8 cellular contexts compared by ENCODE assay signal in genomic region chr1:184973308-184974085, GRCh38. TPM values are rescaled to one million over a fixed set of nuclear protein-coding genes. Genes with fewer than 3 reads are reported as not detected.
A peak's percentile ranks its signal among the peaks of the same experiment; 100 is the strongest.
DNase-seq lines count a peak whose midpoint lies in the region; ATAC-seq, FAIRE-seq and TF ChIP-seq lines count a peak whose summit lies in the region.

No MANE protein-coding gene starts in this region.

- peak overlapping the region; percentile 82 for H3K27ac ChIP-seq in skeletal muscle tissue (ENCODE audit: low read depth, low read length)

- ATAC-seq in GM21786 (IDR thresholded peaks at IDR 0.05; ENCODE audit: unreplicated experiment), result peak; percentile 61

- no peaks in the 10 kb centered on the region for H3K9me3 ChIP-seq in skeletal muscle tissue (ENCODE audit: control insufficient read depth in 3 of 3, low read length in 3 of 3)

- FAIRE-seq in D721Med (lab: Jason Lieb, UNC), result no peak

- peaks cover 0 to 3% (median 0%) of the 10 kb centered on the region in 3 donors for H3K27me3 ChIP-seq in skeletal muscle tissue (ENCODE audit: control insufficient read depth in 3 of 3, insufficient read depth in 3 of 3, low read length in 3 of 3)

- DNase-seq in G401 (ENCODE audit: low spot score) (peak; percentile 16), KG1 (lab: John Stamatoyannopoulos, UW) (peak; percentile 27), T-helper 1 cell (peak in 3 of 5 donors; percentile 34 to 77 (median 57)), astrocyte of the cerebellum (ENCODE audit: low read depth) (no peak), D721Med (ENCODE audit: insufficient read length, low spot score) (no peak)

- peaks cover 0 to 18% (median 12%) of the 10 kb centered on the region in 3 donors for H3K4me1 ChIP-seq in skeletal muscle tissue (ENCODE audit: control insufficient read depth in 3 of 3, insufficient read depth in 3 of 3, low read length in 3 of 3)

- no peaks in the 10 kb centered on the region for H3K36me3 ChIP-seq in skeletal muscle tissue (ENCODE audit: control insufficient read depth in 3 of 3, insufficient read depth in 3 of 3, low read length in 3 of 3)

- peak overlapping the region; percentile 77 to 86 (median 82) for H3K9ac ChIP-seq in skeletal muscle tissue (ENCODE audit: low read depth in 1 of 3, low read length in 3 of 3)

- TF ChIP-seq CTCF in astrocyte of the cerebellum (IDR thresholded peaks at IDR 0.05; ENCODE audit: low read depth, low read length, missing control alignments) (no peak), D721Med (IDR thresholded peaks at IDR 0.05; ENCODE audit: insufficient read depth, missing control alignments) (no peak)

- in situ Hi-C loops in G401 (cut with HindIII; ENCODE audit: low sequenced_read_pairs), result no loop called here
- in situ Hi-C loops in astrocyte of the cerebellum (cut with HindIII; ENCODE audit: low sequenced_read_pairs), result no loop called here

- peak overlapping the region; percentile 55 for H3K4me3 ChIP-seq in astrocyte of the cerebellum (ENCODE audit: low read depth, low read length)
- H3K4me3 ChIP-seq in iPS-11a (ENCODE audit: low read depth, low read length), result peak overlapping the region; percentile 75
- H3K4me3 ChIP-seq in skeletal muscle tissue (ENCODE audit: low read length in 3 of 3), result peak overlapping the region; percentile 78 to 88 (median 81)

RNA-seq across cellular contexts. Expression of gene NIBAN1, which starts 0.8 kb away (rescaled TPM):
- total RNA-seq in G401 (2014; rRNA removed; shearing (Covaris generic)), result 0.62 and 0.98 TPM in 2 replicates
- total RNA-seq in skeletal muscle tissue, result 68.4 TPM

Comparison
In these comparisons a context has a peak if more than half of its experiments do, and no peak if none do; other contexts are left out.
1. DNase-seq: peak in G401 (single experiment), KG1 (single experiment) and T-helper 1 cell (3 of 5); none in astrocyte of the cerebellum (single experiment) and D721Med (single experiment).
2. RNA of gene NIBAN1, which starts 0.8 kb away (total RNA-seq): 68.4 TPM in skeletal muscle tissue (single experiment); 0.62 to 0.98 TPM in G401; every median in the first group is over 10 times any median in the second.
3. Peak in every context shown above with its lines, with median percentiles within 50 percentile points of each other: H3K4me3 ChIP-seq.